In genomic region chr2:133755515-133756311, GRCh38 we compare ENCODE assay signal across 1 cellular context.
TF ChIP-seq lines count a peak whose summit lies in the region.

No MANE protein-coding gene starts in this region.

TF ChIP-seq in WTC11, 78 proteins besides CTCF, POLR2A, EP300 and RAD21 (continued from another document):
- no peak for TF ChIP-seq ZNF425 (CRISPR knock-in tag; conservative IDR thresholded peaks at IDR 0.05)
- no peak for TF ChIP-seq ZNF219 (CRISPR knock-in tag; IDR thresholded peaks at IDR 0.05; ENCODE audit: borderline replicate concordance)
- TF ChIP-seq, protein P1, sequence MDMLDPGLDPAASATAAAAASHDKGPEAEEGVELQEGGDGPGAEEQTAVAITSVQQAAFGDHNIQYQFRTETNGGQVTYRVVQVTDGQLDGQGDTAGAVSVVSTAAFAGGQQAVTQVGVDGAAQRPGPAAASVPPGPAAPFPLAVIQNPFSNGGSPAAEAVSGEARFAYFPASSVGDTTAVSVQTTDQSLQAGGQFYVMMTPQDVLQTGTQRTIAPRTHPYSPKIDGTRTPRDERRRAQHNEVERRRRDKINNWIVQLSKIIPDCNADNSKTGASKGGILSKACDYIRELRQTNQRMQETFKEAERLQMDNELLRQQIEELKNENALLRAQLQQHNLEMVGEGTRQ (CRISPR knock-in tag; IDR thresholded peaks at IDR 0.05), result no peak
- no peak for TF ChIP-seq CREM (CRISPR knock-in tag; IDR thresholded peaks at IDR 0.05)
- no peak for TF ChIP-seq ATF1 (CRISPR knock-in tag; IDR thresholded peaks at IDR 0.05)
- no peak for TF ChIP-seq SOX15 (CRISPR knock-in tag; IDR thresholded peaks at IDR 0.05)
- TF ChIP-seq TP53 (CRISPR knock-in tag; IDR thresholded peaks at IDR 0.05), result no peak
- TF ChIP-seq TCF7 (CRISPR knock-in tag; IDR thresholded peaks at IDR 0.05; ENCODE audit: low read depth), result no peak
- TF ChIP-seq STAT6 (CRISPR knock-in tag; conservative IDR thresholded peaks at IDR 0.05; ENCODE audit: low read depth), result no peak
TF ChIP-seq in WTC11: peak in this region for 0.
